8 cellular contexts compared by ENCODE assay signal in the genomic region with DNA sequence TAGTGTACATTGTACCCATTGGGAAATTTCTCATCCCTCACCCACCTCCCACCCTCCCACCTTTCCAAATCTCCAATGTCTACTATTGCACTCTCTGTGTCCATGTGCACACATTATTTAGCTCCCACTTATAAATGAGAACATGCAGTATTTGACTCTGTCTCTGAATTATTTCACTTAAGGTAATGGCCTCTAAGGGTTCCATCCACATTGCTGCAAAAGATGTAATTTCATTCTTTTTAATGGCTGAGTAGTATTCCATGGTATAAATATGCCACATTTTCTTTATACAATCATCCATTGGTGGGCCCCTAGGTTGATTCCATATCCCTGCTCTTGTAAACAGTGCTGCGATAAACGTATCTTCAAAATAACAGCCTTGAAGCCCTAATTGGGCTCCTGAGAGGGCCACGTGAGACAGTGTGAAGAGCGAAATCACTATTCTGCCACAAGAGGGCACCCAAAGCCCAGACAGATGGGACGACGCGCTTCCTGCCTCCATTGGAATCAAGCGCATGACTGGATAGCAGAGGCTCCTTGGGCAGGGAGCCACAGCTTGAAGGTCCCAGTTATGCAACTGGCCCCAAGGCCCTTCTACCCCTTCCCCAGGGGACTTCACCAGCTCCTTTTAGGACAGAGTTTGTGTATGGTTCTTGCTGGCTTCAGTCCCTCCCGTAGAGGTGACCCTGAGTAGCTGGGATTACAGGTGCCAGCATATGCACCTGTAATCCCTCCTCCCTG. TPM values are rescaled to one million over a fixed set of nuclear protein-coding genes. Genes with fewer than 3 reads are reported as not detected.
DNase-seq lines count a peak whose midpoint lies in the region; ATAC-seq and TF ChIP-seq lines count a peak whose summit lies in the region.

No MANE protein-coding gene starts in this region.

- intact Hi-C loops in adrenal gland (cut with DNase I), result loop anchor here (2.0 to 10.0 kb wide), 3 partner anchors 39 to 113 kb away; a partner anchor contains a TSS
- intact Hi-C loops in heart right ventricle (cut with DNase I), result loop anchor here (1.0 to 10.0 kb wide), 11 partner anchors 39 to 135 kb away; a partner anchor contains a TSS
- intact Hi-C loops in prostate gland (cut with DNase I), result loop anchor here (2.0 to 5.0 kb wide), 3 partner anchors 41 to 115 kb away; no protein-coding TSS in a partner anchor

- H3K27ac ChIP-seq in adrenal gland, result peak overlapping the region in 4 of 5 donors; percentile 35 to 76 (median 68)
- H3K27ac ChIP-seq in heart right ventricle, result peak overlapping the region in 2 of 10 donors; percentile 26 to 36
- no peak overlapping the region for H3K27ac ChIP-seq in prostate gland

- peaks cover 10 to 11% of the 10 kb centered on the region in 2 donors for H3K4me1 ChIP-seq in adrenal gland (replicated peaks in 1 of 2)
- H3K4me1 ChIP-seq in heart right ventricle, result peaks cover 0 to 21% (median 6%) of the 10 kb centered on the region in 9 donors
- H3K4me1 ChIP-seq in prostate gland (replicated peaks), result no peaks in the 10 kb centered on the region

- no peak overlapping the region for H3K4me3 ChIP-seq in adrenal gland
- H3K4me3 ChIP-seq in heart right ventricle, result no peak overlapping the region
- H3K4me3 ChIP-seq in prostate gland, result no peak overlapping the region

- TF ChIP-seq CTCF in adrenal gland (IDR thresholded peaks at IDR 0.05) (peak; percentile 76 to 97 (median 94)), heart right ventricle (IDR thresholded peaks at IDR 0.05) (peak; percentile 84 to 95 (median 92)), prostate gland (IDR thresholded peaks at IDR 0.05) (peak; percentile 80 to 94 (median 92))

- WGBS in adrenal gland, 4 donors, result 0 to 3% (median 2%) methylated on average over 7 to 9 of the region's 9 CpGs
- WGBS in heart right ventricle, 2 donors, result 4 to 5% methylated on average over 9 of the region's 9 CpGs
- WGBS in prostate gland, result 3% methylated on average over 9 of the region's 9 CpGs

- TF ChIP-seq POLR2A in adrenal gland (IDR thresholded peaks at IDR 0.05), result no peak
- TF ChIP-seq POLR2A in prostate gland (IDR thresholded peaks at IDR 0.05), result no peak

- ATAC-seq in heart right ventricle (peak; percentile 91 to 99 (median 98)), GM21526 (IDR thresholded peaks at IDR 0.05; ENCODE audit: low FRiP score, unreplicated experiment) (no peak)

- no peaks in the 10 kb centered on the region for H3K27me3 ChIP-seq in adrenal gland
- no peaks in the 10 kb centered on the region for H3K27me3 ChIP-seq in heart right ventricle
- no peaks in the 10 kb centered on the region for H3K27me3 ChIP-seq in prostate gland (replicated peaks; ENCODE audit: insufficient read depth)

- H3K36me3 ChIP-seq in adrenal gland (replicated peaks in 1 of 2) (no peaks in the 10 kb centered on the region), heart right ventricle (no peaks in the 10 kb centered on the region), prostate gland (no peaks in the 10 kb centered on the region)

- DNase-seq in CMK (ENCODE audit: low read depth) (peak; percentile 86), H4 (ENCODE audit: low spot score) (peak; percentile 93), NCI-H1930 (lab: John Stamatoyannopoulos, UW) (peak; percentile 63 to 73), T-helper 1 cell (peak; percentile 53 to 89 (median 69)), adrenal gland (peak; percentile 86 to 96 (median 93)), heart right ventricle (peak; percentile 73 to 86), prostate gland (ENCODE audit: low spot score) (peak; percentile 86)

- H3K9me3 ChIP-seq in adrenal gland (replicated peaks in 1 of 3), result no peaks in the 10 kb centered on the region
- no peaks in the 10 kb centered on the region for H3K9me3 ChIP-seq in heart right ventricle
- H3K9me3 ChIP-seq in prostate gland, result no peaks in the 10 kb centered on the region

RNA-seq across cellular contexts. Expression of a gene that starts 21.3 kb away (rescaled TPM):
- total RNA-seq in H4 (2014; rRNA removed; shearing (Covaris generic)), result not detected in 2 replicates
- total RNA-seq in adrenal gland (1 to 10 TPM in 2 of 8 donors, under 1 TPM in 5, not detected in 1; 0.18 to 8.9 (median 0.55) TPM), heart right ventricle (1 to 10 TPM in 1 of 10 donors, under 1 TPM in 3, not detected in 6; 0.30 to 3.4 (median 0.32) TPM), prostate gland (1 to 10 TPM; 1.5 to 2.5 TPM)
- polyA plus RNA-seq in adrenal gland (1 to 10 TPM in 2 of 3 donors, under 1 TPM in 1; 0.77 to 2.1 (median 1.1) TPM), heart right ventricle (under 1 TPM; 0.28 to 0.59 TPM)

RNA-seq across cellular contexts. Expression of a gene that starts 28.4 kb away (rescaled TPM):
- total RNA-seq in H4 (2014; rRNA removed; shearing (Covaris generic)), result 8.6 and 20.5 TPM in 2 replicates
- total RNA-seq in adrenal gland (10 to 100 TPM; 19.4 to 42.4 (median 35.7) TPM), heart right ventricle (10 to 100 TPM; 14.8 to 57.5 (median 17.8) TPM), prostate gland (10 to 100 TPM; 31.6 to 39.9 TPM)
- polyA plus RNA-seq in adrenal gland (10 to 100 TPM; 13.8 to 41.6 (median 26.5) TPM), heart right ventricle (10 to 100 TPM in 1 of 2 donors, 1 to 10 TPM in 1; 7.9 to 16.7 TPM)

RNA-seq across cellular contexts. Expression of a gene that starts 39.5 kb away (rescaled TPM):
- 19.5 and 31.5 TPM in 2 replicates for total RNA-seq in H4 (2014; rRNA removed; shearing (Covaris generic))
- total RNA-seq in adrenal gland (100 to 1,000 TPM; 108 to 295 (median 174) TPM), heart right ventricle (10 to 100 TPM; 14.1 to 49.1 (median 20.8) TPM), prostate gland (100 to 1,000 TPM; 186 to 264 TPM)
- polyA plus RNA-seq in adrenal gland (100 to 1,000 TPM in 2 of 3 donors, 10 to 100 TPM in 1; 71.0 to 165 (median 119) TPM), heart right ventricle (10 to 100 TPM; 37.5 to 38.3 TPM)

RNA-seq across cellular contexts. Expression of a gene that starts 47.0 kb away (rescaled TPM):
- 2.8 and 4.1 TPM in 2 replicates for total RNA-seq in H4 (2014; rRNA removed; shearing (Covaris generic))
- 10 to 100 TPM in 3 of 8 donors, 1 to 10 TPM in 5; 5.1 to 16.8 (median 9.1) TPM for total RNA-seq in adrenal gland
- polyA plus RNA-seq in adrenal gland, result 10 to 100 TPM in 1 of 3 donors, 1 to 10 TPM in 2; 7.3 to 26.7 (median 9.6) TPM
- total RNA-seq in heart right ventricle, result 1 to 10 TPM; 1.4 to 6.1 (median 3.0) TPM
- 10 to 100 TPM in 1 of 2 donors, 1 to 10 TPM in 1; 2.7 to 10.2 TPM for polyA plus RNA-seq in heart right ventricle
- 1 to 10 TPM; 6.3 to 8.5 TPM for total RNA-seq in prostate gland

RNA-seq across cellular contexts. Expression of a gene that starts 48.1 kb away (rescaled TPM):
- 1.7 and 2.1 TPM in 2 replicates for total RNA-seq in H4 (2014; rRNA removed; shearing (Covaris generic))
- total RNA-seq in adrenal gland, result 10 to 100 TPM in 7 of 8 donors, 1 to 10 TPM in 1; 7.6 to 38.0 (median 17.3) TPM
- 1 to 10 TPM; 4.3 to 5.3 (median 5.1) TPM for polyA plus RNA-seq in adrenal gland
- 1 to 10 TPM in 1 of 10 donors, under 1 TPM in 5, not detected in 4; 0.17 to 1.1 (median 0.49) TPM for total RNA-seq in heart right ventricle
- under 1 TPM; 0.15 to 0.23 TPM for polyA plus RNA-seq in heart right ventricle
- total RNA-seq in prostate gland, result 100 to 1,000 TPM; 128 to 211 TPM

Comparison
In these comparisons a context has a peak if more than half of its experiments do, and no peak if none do; other contexts are left out.
1. H3K27ac ChIP-seq: peak in adrenal gland (4 of 5); none in prostate gland (0 of 2).
2. Peak in every context shown above with its lines, with median percentiles within 50 percentile points of each other: DNase-seq and CTCF ChIP-seq.